8 cellular contexts compared by ENCODE assay signal in the genomic region with DNA sequence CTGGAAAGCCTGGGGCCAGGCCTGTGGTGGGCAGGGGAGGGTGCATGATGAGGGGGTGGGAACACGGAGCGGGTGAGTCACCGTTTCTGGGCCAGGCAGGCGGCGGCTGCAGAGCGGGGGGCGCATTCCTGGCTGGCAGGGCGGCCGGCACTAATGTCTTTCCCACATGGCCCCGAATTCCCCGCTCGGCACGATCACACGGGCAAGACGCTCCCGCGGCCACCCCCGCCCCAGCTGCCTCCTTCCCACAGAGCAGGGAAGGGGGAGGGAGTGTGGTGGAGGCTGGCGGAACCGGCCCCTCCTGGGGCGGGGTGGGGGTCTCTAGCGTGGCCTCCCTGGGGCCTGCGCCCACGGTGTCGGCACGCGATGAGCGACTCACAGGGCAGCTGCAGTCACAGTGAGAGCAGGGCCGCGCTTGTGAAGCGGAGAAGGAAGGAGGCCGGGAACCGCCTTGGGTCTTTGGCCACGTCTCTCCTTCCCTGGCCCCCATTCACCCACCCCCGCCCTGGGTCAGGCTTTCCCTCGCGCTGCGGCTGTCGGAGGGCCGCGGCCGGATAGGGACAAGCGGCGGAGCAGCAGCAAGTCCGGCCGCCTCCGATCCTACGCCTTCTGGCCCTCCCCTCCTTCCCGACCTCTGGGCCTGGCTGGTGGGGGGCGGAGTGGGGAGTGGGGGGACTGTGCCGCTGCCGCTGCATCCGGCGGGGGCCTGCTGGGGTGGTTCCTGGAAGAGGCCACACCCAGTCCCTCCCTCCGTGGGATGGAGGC. TPM values are rescaled to one million over a fixed set of nuclear protein-coding genes. Genes with fewer than 3 reads are reported as not detected.
DNase-seq lines count a peak whose midpoint lies in the region; ATAC-seq and TF ChIP-seq lines count a peak whose summit lies in the region.

No MANE protein-coding gene starts in this region.

- H3K79me2 ChIP-seq in hepatocyte, result no peaks in the 10 kb centered on the region

- WGBS in hepatocyte (ENCODE audit: low lambda C conversion rate, missing lambda C conversion rate), result 2% methylated on average over 7 of the region's 55 CpGs

- H3K9me2 ChIP-seq in hepatocyte (replicated peaks; ENCODE audit: insufficient read depth), result no peaks in the 10 kb centered on the region

- TF ChIP-seq CTCF in GM10266 (IDR thresholded peaks at IDR 0.05; ENCODE audit: control insufficient read depth, insufficient read depth, low read depth, missing control alignments) (no peak), hepatocyte (IDR thresholded peaks at IDR 0.05; ENCODE audit: poor library complexity) (no peak)

- no peaks in the 10 kb centered on the region for H3K9me3 ChIP-seq in hepatocyte (ENCODE audit: low read depth)

- no peaks in the 10 kb centered on the region for H4K20me1 ChIP-seq in hepatocyte (ENCODE audit: insufficient read depth, poor library complexity, severe bottlenecking)

- H3K4me2 ChIP-seq in hepatocyte, result peak overlapping the region; percentile 80

- H2AFZ ChIP-seq in hepatocyte, result peak overlapping the region; percentile 54

- ATAC-seq in HG03039 (IDR thresholded peaks at IDR 0.05; ENCODE audit: unreplicated experiment), result no peak

- H3K36me3 ChIP-seq in hepatocyte (replicated peaks; ENCODE audit: insufficient read depth, low read depth), result no peaks in the 10 kb centered on the region

- H3K27ac ChIP-seq in angular gyrus (ENCODE audit: low read depth, low read length), result peak overlapping the region; percentile 66
- H3K27ac ChIP-seq in hepatocyte, result peak overlapping the region; percentile 93

- no peaks in the 10 kb centered on the region for H3K27me3 ChIP-seq in hepatocyte

- no peak overlapping the region for H3K4me3 ChIP-seq in hepatocyte

- peaks cover 58% of the 10 kb centered on the region for H3K4me1 ChIP-seq in hepatocyte (ENCODE audit: insufficient read depth)

- DNase-seq in GM10266 (ENCODE audit: extremely low spot score) (peak; percentile 64), NCI-H2227 (lab: John Stamatoyannopoulos, UW; ENCODE audit: unreplicated experiment) (peak; percentile 55), hepatocyte (ENCODE audit: low spot score) (peak; percentile 94), retina (peak; percentile 86), LoVo (ENCODE audit: low spot score) (no peak), NCI-H1105 (lab: John Stamatoyannopoulos, UW) (no peak)

RNA-seq across cellular contexts. Expression of gene CXXC5, which starts 48.9 kb away (rescaled TPM):
- total RNA-seq in hepatocyte, result 90.9 and 110 TPM in 2 replicates
- 98.7 and 106 TPM in 2 replicates for polyA plus RNA-seq in hepatocyte

Comparison
In these comparisons a context has a peak if more than half of its experiments do, and no peak if none do; other contexts are left out.
1. DNase-seq: peak in GM10266 (single experiment), NCI-H2227 (single experiment), hepatocyte (single experiment) and retina (single experiment); none in LoVo (single experiment) and NCI-H1105 (single experiment).